In the genomic region with DNA sequence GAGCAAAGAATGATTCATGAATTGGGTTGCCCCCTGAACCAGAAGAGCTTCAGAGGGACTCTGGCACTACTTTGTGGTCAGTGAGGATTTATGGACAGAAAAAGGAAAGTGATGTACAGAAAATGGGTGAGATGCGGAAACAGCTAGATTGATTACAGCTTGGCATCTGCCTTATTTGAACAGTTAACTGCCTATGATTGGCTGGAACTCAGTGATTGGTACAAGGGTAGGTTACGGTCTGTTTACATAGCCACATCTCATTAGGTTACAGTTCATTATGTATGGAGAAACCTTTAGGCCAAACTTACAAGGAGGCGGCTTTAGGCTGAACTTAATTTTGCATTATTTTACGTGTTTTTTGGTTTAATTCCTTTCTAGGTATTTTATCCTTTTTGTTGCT, we compare ENCODE assay signal across 15 cellular contexts. TPM values are rescaled to one million over a fixed set of nuclear protein-coding genes. Genes with fewer than 3 reads are reported as not detected.
DNase-seq lines count a peak whose midpoint lies in the region; ATAC-seq and TF ChIP-seq lines count a peak whose summit lies in the region.
"Had no signal": no experiment of that assay in that cellular context is flagged by ENCODE, and none has a peak within 500 bp of the region (broad histone marks: within the 10 kb centered on the region; RNA-seq: fewer than 3 reads in every experiment).

No MANE protein-coding gene starts in this region.

- H3K4me3 Mint-ChIP-seq in chondrocyte (ENCODE audit: unreplicated experiment) = no peak overlapping the region
- H3K4me3 Mint-ChIP-seq: B cell; CD8-positive, alpha-beta T cell; GM23338 had no signal

- no peak for TF ChIP-seq POLR2A in esophagus muscularis mucosa (IDR thresholded peaks at IDR 0.05; ENCODE audit: low read depth)

- peaks cover 2% of the 10 kb centered on the region for H3K27me3 Mint-ChIP-seq in chondrocyte (ENCODE audit: low read depth)

- ATAC-seq in mucosa of descending colon (peak; percentile 79), GM21786 (IDR thresholded peaks at IDR 0.05; ENCODE audit: unreplicated experiment) (no peak)
- ATAC-seq: CD8-positive, alpha-beta T cell; GM23338 had no signal

- H3K4me1 Mint-ChIP-seq in chondrocyte (ENCODE audit: low read depth) = no peaks in the 10 kb centered on the region
- H3K4me1 Mint-ChIP-seq: B cell, GM23338 had no signal

- no peak overlapping the region for H3K27ac Mint-ChIP-seq in chondrocyte (ENCODE audit: unreplicated experiment)
- H3K27ac Mint-ChIP-seq: B cell; CD8-positive, alpha-beta T cell; GM23338 had no signal

- no peaks in the 10 kb centered on the region for H3K36me3 Mint-ChIP-seq in chondrocyte (ENCODE audit: low read depth)
- H3K36me3 Mint-ChIP-seq: CD8-positive, alpha-beta T cell had no signal

- no peaks in the 10 kb centered on the region for H3K27me3 ChIP-seq in esophagus muscularis mucosa
- H3K27me3 ChIP-seq: BLaER1 treated with 17β-estradiol and CSF1 and Interleukin-3, amounts not matched to agents 10 nM and 100 nM had no signal

- H3K4me1 ChIP-seq in esophagus muscularis mucosa (no peaks in the 10 kb centered on the region), mucosa of descending colon (ENCODE audit: low read depth) (no peaks in the 10 kb centered on the region)
- H3K4me1 ChIP-seq: BLaER1 treated with 17β-estradiol and CSF1 and Interleukin-3, amounts not matched to agents 10 nM and 100 nM had no signal

- H3K36me3 ChIP-seq in esophagus muscularis mucosa (no peaks in the 10 kb centered on the region), mucosa of descending colon (ENCODE audit: low read depth) (no peaks in the 10 kb centered on the region)
- H3K36me3 ChIP-seq: BLaER1 treated with 17β-estradiol and CSF1 and Interleukin-3, amounts not matched to agents 10 nM and 100 nM had no signal

- H3K9me3 ChIP-seq in esophagus muscularis mucosa (no peaks in the 10 kb centered on the region), mucosa of descending colon (peaks cover 4% of the 10 kb centered on the region)

- DNase-seq in NCI-H510A treated with DMSO at 0.1 percent for 48 hours (lab: John Stamatoyannopoulos, UW) (peak; percentile 57), NCI-H510A (lab: John Stamatoyannopoulos, UW) (no peak), NCI-H69 (lab: John Stamatoyannopoulos, UW) (peak; percentile 39), esophagus muscularis mucosa (ENCODE audit: extremely low spot score) (peak; percentile 47), mucosa of descending colon (no peak), chondrocyte (ENCODE audit: low spot score) (no peak)
- no peak for DNase-seq in activated CD4-positive, alpha-beta T cell treated with anti-CD3 and anti-CD28 coated beads, Interleukin-2, amount 50 U/mL, for 1 hour
- DNase-seq: CD8-positive, alpha-beta T cell; COR-L47; DMS 273 treated with DMSO at 0.1 percent for 48 hours; HCEC 1CT had no signal

- peaks cover 5% of the 10 kb centered on the region for H3K9me3 Mint-ChIP-seq in chondrocyte (ENCODE audit: low read depth)
- H3K9me3 Mint-ChIP-seq: CD8-positive, alpha-beta T cell; GM23338 had no signal

- TF ChIP-seq CTCF in esophagus muscularis mucosa (IDR thresholded peaks at IDR 0.05) = no peak
- TF ChIP-seq CTCF in mucosa of descending colon (IDR thresholded peaks at IDR 0.05) = no peak
- no peak for TF ChIP-seq CTCF in chondrocyte (IDR thresholded peaks at IDR 0.05)

- H3K4me3 ChIP-seq in esophagus muscularis mucosa (no peak overlapping the region), mucosa of descending colon (no peak overlapping the region)
- H3K4me3 ChIP-seq: BLaER1 treated with 17β-estradiol and CSF1 and Interleukin-3, amounts not matched to agents 10 nM and 100 nM; GM23338 had no signal

- intact Hi-C loops in esophagus muscularis mucosa (cut with DNase I) (no loop called here), mucosa of descending colon (cut with DNase I, micrococcal nuclease) (no loop called here)

- WGBS in esophagus muscularis mucosa = 93% methylated on average over 4 of the region's 4 CpGs

- no peak overlapping the region for H3K27ac ChIP-seq in esophagus muscularis mucosa (replicated peaks in 1 of 4)
- H3K27ac ChIP-seq: BLaER1 treated with 17β-estradiol and CSF1 and Interleukin-3, amounts not matched to agents 10 nM and 100 nM had no signal

- TF ChIP-seq EP300 in esophagus muscularis mucosa (IDR thresholded peaks at IDR 0.05) = no peak

RNA-seq across cellular contexts. Expression of gene RHOU, which starts 29.0 kb away (rescaled TPM):
- 10 to 100 TPM; 24.1 to 36.0 (median 26.0) TPM for total RNA-seq in esophagus muscularis mucosa
- 10 to 100 TPM; 30.7 to 45.1 (median 39.3) TPM for total RNA-seq in mucosa of descending colon
- 3.8 to 6.0 TPM (median 5.9 TPM) in 3 replicates for total RNA-seq in chondrocyte
- total RNA-seq: B cell had no signal

Comparison
In these comparisons a context has a peak if more than half of its experiments do, and no peak if none do; other contexts are left out.
1. DNase-seq: peak in NCI-H510A treated with DMSO at 0.1 percent for 48 hours (single experiment), NCI-H69 (single experiment) and esophagus muscularis mucosa (single experiment); none in NCI-H510A (single experiment), mucosa of descending colon (0 of 3), activated CD4-positive, alpha-beta T cell treated with anti-CD3 and anti-CD28 coated beads, Interleukin-2, amount 50 U/mL, for 1 hour (single experiment) and chondrocyte (single experiment).